ENCODE assay signal across 9 cellular contexts in the genomic region with DNA sequence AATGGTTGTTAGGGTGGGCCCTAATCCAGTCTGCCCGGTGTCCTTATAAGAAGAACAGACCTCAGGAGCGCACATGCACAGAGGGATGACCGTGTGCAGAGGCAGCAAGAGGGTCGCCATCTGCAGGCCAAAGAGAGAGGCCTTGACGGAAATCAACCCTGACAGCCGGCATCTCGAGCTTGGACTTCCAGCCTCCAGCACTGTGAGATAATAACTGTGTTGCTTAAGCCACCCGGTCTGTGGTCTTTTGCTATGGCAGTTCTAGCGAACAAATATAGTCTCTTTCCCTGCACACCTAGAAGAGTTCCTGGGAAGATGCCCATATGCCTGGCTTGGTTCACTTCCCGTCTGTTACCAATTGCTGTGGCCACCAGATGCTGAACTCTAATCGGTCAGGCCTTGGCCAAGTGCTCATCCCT. TPM values are rescaled to one million over a fixed set of nuclear protein-coding genes. Genes with fewer than 3 reads are reported as not detected.
DNase-seq lines count a peak whose midpoint lies in the region; ATAC-seq and TF ChIP-seq lines count a peak whose summit lies in the region.
"Had no signal": no experiment of that assay in that cellular context is flagged by ENCODE, and none has a peak within 500 bp of the region (broad histone marks: within the 10 kb centered on the region; RNA-seq: fewer than 3 reads in every experiment).

No MANE protein-coding gene starts in this region.

- H3K36me3 ChIP-seq in OCI-LY1 (ENCODE audit: insufficient read depth, low read length) (no peaks in the 10 kb centered on the region), esophagus squamous epithelium (no peaks in the 10 kb centered on the region), adrenal gland (replicated peaks in 1 of 2) (no peaks in the 10 kb centered on the region)

- H3K27me3 Mint-ChIP-seq in progenitor cell of endocrine pancreas: peaks cover 2% of the 10 kb centered on the region

- H4K20me1 ChIP-seq in OCI-LY1 (ENCODE audit: insufficient read depth, low read length): no peaks in the 10 kb centered on the region

- no peaks in the 10 kb centered on the region for H3K9me2 ChIP-seq in OCI-LY1 (ENCODE audit: low read depth, low read length)

- H3K36me3 Mint-ChIP-seq in progenitor cell of endocrine pancreas (ENCODE audit: insufficient read depth): no peaks in the 10 kb centered on the region

- H3K9me3 Mint-ChIP-seq in progenitor cell of endocrine pancreas (ENCODE audit: low read depth): no peaks in the 10 kb centered on the region

- peaks cover 3% of the 10 kb centered on the region for H3K4me1 Mint-ChIP-seq in progenitor cell of endocrine pancreas (ENCODE audit: low read depth)

- H3K4me3 ChIP-seq in OCI-LY1 (ENCODE audit: low read depth, low read length, poor library complexity, severe bottlenecking): no peak overlapping the region
- H3K4me3 ChIP-seq in esophagus squamous epithelium: no peak overlapping the region
- H3K4me3 ChIP-seq in adrenal gland: no peak overlapping the region

- H3K79me2 ChIP-seq in OCI-LY1 (ENCODE audit: insufficient read depth, low read length): no peaks in the 10 kb centered on the region

- H2AFZ ChIP-seq in OCI-LY1 (ENCODE audit: low read length): no peak overlapping the region

- TF ChIP-seq POLR2A in esophagus squamous epithelium (IDR thresholded peaks at IDR 0.05): no peak
- TF ChIP-seq POLR2A in adrenal gland (IDR thresholded peaks at IDR 0.05): no peak

- no peaks in the 10 kb centered on the region for H3F3A ChIP-seq in OCI-LY1 (ENCODE audit: insufficient read depth, low read length)

- H3K4me1 ChIP-seq in OCI-LY1 (ENCODE audit: insufficient read depth, low read length, severe bottlenecking) (peaks cover 12% of the 10 kb centered on the region), esophagus squamous epithelium (peaks cover 3 to 22% (median 4%) of the 10 kb centered on the region in 3 donors), adrenal gland (replicated peaks in 1 of 2) (no peaks in the 10 kb centered on the region)

- H3K9ac ChIP-seq in OCI-LY1 (ENCODE audit: low read length): no peak overlapping the region

- H3K27ac ChIP-seq in OCI-LY1 (ENCODE audit: low read depth, low read length, poor library complexity, severe bottlenecking) (no peak overlapping the region), esophagus squamous epithelium (peak overlapping the region in 3 of 4 donors; percentile 13 to 54 (median 14)), adrenal gland (no peak overlapping the region)

- TF ChIP-seq CTCF in OCI-LY1 (IDR thresholded peaks at IDR 0.05; ENCODE audit: low read length) (peak; percentile 26), esophagus squamous epithelium (IDR thresholded peaks at IDR 0.05) (peak in 1 of 6 experiments; percentile 28), progenitor cell of endocrine pancreas (IDR thresholded peaks at IDR 0.05; ENCODE audit: unreplicated experiment) (peak; percentile 50), adrenal gland (IDR thresholded peaks at IDR 0.05) (peak in 3 of 6 experiments; percentile 18 to 28 (median 19))

- DNase-seq in NCI-H2196 (lab: John Stamatoyannopoulos, UW; ENCODE audit: unreplicated experiment): peak; percentile 38
- DNase-seq in NCI-H2196 treated with DMSO at 0.1 percent for 48 hours (lab: John Stamatoyannopoulos, UW; ENCODE audit: unreplicated experiment): no peak
- no peak for DNase-seq in esophagus squamous epithelium (lab: John Stamatoyannopoulos, UW)
- no peak for DNase-seq in progenitor cell of endocrine pancreas (ENCODE audit: low spot score, unreplicated experiment)
- DNase-seq in adrenal gland: no peak
- DNase-seq in NCI-H1930 (lab: John Stamatoyannopoulos, UW): no peak
- DNase-seq: NCI-H2081 treated with DMSO at 0.1 percent for 48 hours had no signal

- no peak for ATAC-seq in HG03139 (IDR thresholded peaks at IDR 0.05; ENCODE audit: unreplicated experiment)

- no peaks in the 10 kb centered on the region for H3K27me3 ChIP-seq in OCI-LY1 (ENCODE audit: insufficient read depth, low read length)
- H3K27me3 ChIP-seq in esophagus squamous epithelium: peaks cover 0 to 9% (median 0%) of the 10 kb centered on the region in 4 donors
- H3K27me3 ChIP-seq in adrenal gland: no peaks in the 10 kb centered on the region

- H3K4me2 ChIP-seq in OCI-LY1 (ENCODE audit: low read length): no peak overlapping the region

- 46 to 76% methylated on average over 4 to 9 of the region's 11 CpGs for WGBS in esophagus squamous epithelium, 2 donors
- WGBS in adrenal gland, 4 donors: 71 to 78% (median 73%) methylated on average over 10 to 11 of the region's 11 CpGs

- no peak overlapping the region for H3K4me3 Mint-ChIP-seq in progenitor cell of endocrine pancreas (ENCODE audit: low read depth)

- peaks cover under 1% of the 10 kb centered on the region; the same call in 1 of the 2 replicates for H3K9me3 ChIP-seq in OCI-LY1 (ENCODE audit: low read length)
- H3K9me3 ChIP-seq in esophagus squamous epithelium: no peaks in the 10 kb centered on the region
- no peaks in the 10 kb centered on the region for H3K9me3 ChIP-seq in adrenal gland (replicated peaks in 1 of 3)

- intact Hi-C loops in esophagus squamous epithelium (cut with DNase I): loop anchor here (10.0 kb wide), 1 partner anchor 268 kb away; no protein-coding TSS in a partner anchor
- intact Hi-C loops in adrenal gland (cut with DNase I): loop anchor here (5.0 to 10.0 kb wide), 2 partner anchors 268 to 271 kb away; no protein-coding TSS in a partner anchor

- no peak overlapping the region for H3K27ac Mint-ChIP-seq in progenitor cell of endocrine pancreas

RNA-seq across cellular contexts. Expression of a gene that starts 35.3 kb away (rescaled TPM):
- 10 to 100 TPM in 2 of 4 donors, 1 to 10 TPM in 2; 1.6 to 34.1 (median 8.6) TPM for total RNA-seq in esophagus squamous epithelium
- total RNA-seq in progenitor cell of endocrine pancreas: 18.4 and 19.3 TPM in 2 replicates
- 10 to 100 TPM in 5 of 8 donors, 1 to 10 TPM in 3; 6.9 to 34.2 (median 14.2) TPM for total RNA-seq in adrenal gland
- 1 to 10 TPM; 3.5 to 8.8 (median 6.3) TPM for polyA plus RNA-seq in adrenal gland

Comparison
In these comparisons a context has a peak if more than half of its experiments do, and no peak if none do; other contexts are left out.
1. H3K27ac ChIP-seq: peak in esophagus squamous epithelium (3 of 4); none in OCI-LY1 (single experiment) and adrenal gland (0 of 5).